ENCODE assay signal across 8 cellular contexts in genomic region chr19:18385675-18386542, GRCh38. TPM values are rescaled to one million over a fixed set of nuclear protein-coding genes. Genes with fewer than 3 reads are reported as not detected.
DNase-seq lines count a peak whose midpoint lies in the region; ATAC-seq and TF ChIP-seq lines count a peak whose summit lies in the region.

Gene GDF15 (plus strand): TSS chr19:18386158. CDS start chr19:18386190, 32 bp downstream.

- H3K36me3 ChIP-seq in psoas muscle (ENCODE audit: insufficient read depth in 1 of 2, low read depth in 1 of 2), result no peaks in the 10 kb centered on the region

- peak; percentile 15 to 34 (median 24) for ATAC-seq in psoas muscle
- no peak for ATAC-seq in HG03439 (IDR thresholded peaks at IDR 0.05; ENCODE audit: unreplicated experiment)
- ATAC-seq in HG02885 (IDR thresholded peaks at IDR 0.05; ENCODE audit: poor library complexity, unreplicated experiment), result no peak

- 31 to 43% (median 32%) methylated on average over 33 of the region's 33 CpGs for WGBS in psoas muscle, 3 donors

- H3K27me3 Mint-ChIP-seq in IgD-negative memory B cell (peaks cover 22% of the 10 kb centered on the region), glutamatergic neuron (ENCODE audit: unreplicated experiment) (peaks cover 7% of the 10 kb centered on the region)

- H3K4me1 ChIP-seq in psoas muscle, result peaks cover 8% of the 10 kb centered on the region

- H3K9me3 Mint-ChIP-seq in IgD-negative memory B cell (no peaks in the 10 kb centered on the region), glutamatergic neuron (ENCODE audit: unreplicated experiment) (peaks cover 1% of the 10 kb centered on the region)

- peaks cover 0 to 6% (median 3%) of the 10 kb centered on the region in 3 donors for H3K27me3 ChIP-seq in psoas muscle (ENCODE audit: insufficient read depth in 3 of 3, low read length in 2 of 3)

- H3K27ac Mint-ChIP-seq in IgD-negative memory B cell (peak within 1 kb of the TSS in 2 of 3 donors; percentile 14 to 59), glutamatergic neuron (ENCODE audit: unreplicated experiment) (no peak within 1 kb of the TSS)

- no peak within 1 kb of the TSS for H3K27ac ChIP-seq in psoas muscle

- H3K4me1 Mint-ChIP-seq in IgD-negative memory B cell (peaks cover 3 to 10% (median 8%) of the 10 kb centered on the region in 3 donors), glutamatergic neuron (ENCODE audit: low read depth, unreplicated experiment) (peaks cover 3% of the 10 kb centered on the region)

- H3K4me3 Mint-ChIP-seq in IgD-negative memory B cell (no peak within 1 kb of the TSS), glutamatergic neuron (ENCODE audit: unreplicated experiment) (peak within 1 kb of the TSS; percentile 55)

- peak within 1 kb of the TSS; percentile 59 for H3K4me3 ChIP-seq in psoas muscle

- H3K36me3 Mint-ChIP-seq in IgD-negative memory B cell, result no peaks in the 10 kb centered on the region
- H3K36me3 Mint-ChIP-seq in glutamatergic neuron (ENCODE audit: unreplicated experiment), result no peaks in the 10 kb centered on the region

- TF ChIP-seq CTCF in glutamatergic neuron (IDR thresholded peaks at IDR 0.05; ENCODE audit: partially characterized antibody, unreplicated experiment) (peak; percentile 31), psoas muscle (IDR thresholded peaks at IDR 0.05) (peak; percentile 28)

- peak; percentile 46 for DNase-seq in ELR (ENCODE audit: low read depth)
- DNase-seq in activated CD8-positive, alpha-beta memory T cell treated with anti-CD3 and anti-CD28 coated beads, Interleukin-2, amount 50 U/mL, for 4 hours, result peak; percentile 25
- peak; percentile 58 for DNase-seq in glutamatergic neuron
- DNase-seq in psoas muscle, result peak; percentile 59 to 67
- DNase-seq in GOT3 (lab: John Stamatoyannopoulos, UW), result no peak

- intact Hi-C loops in psoas muscle (cut with DNase I), result no loop called here

- H3K9me3 ChIP-seq in psoas muscle, result no peaks in the 10 kb centered on the region

RNA-seq across cellular contexts. Expression of gene GDF15, which starts in this region (rescaled TPM):
- polyA plus RNA-seq in IgD-negative memory B cell (not detected), psoas muscle (10 to 100 TPM in 1 of 3 donors, under 1 TPM in 2; 0.27 to 37.1 (median 0.35) TPM)
- total RNA-seq in glutamatergic neuron (ENCODE audit: unreplicated experiment) (8.9 TPM), psoas muscle (1 to 10 TPM in 2 of 4 donors, under 1 TPM in 2; 0.50 to 8.5 (median 2.2) TPM)

Comparison
In these comparisons a context has a peak if more than half of its experiments do, and no peak if none do; other contexts are left out.
1. ATAC-seq: peak in psoas muscle (4 of 4); none in HG03439 (single experiment) and HG02885 (single experiment).